Comparison of ENCODE assay signal across 35 cellular contexts in genomic region chrX:53009032-53009431, GRCh38. TPM values are rescaled to one million over a fixed set of nuclear protein-coding genes. Genes with fewer than 3 reads are reported as not detected.
DNase-seq lines count a peak whose midpoint lies in the region; ATAC-seq, FAIRE-seq and TF ChIP-seq lines count a peak whose summit lies in the region.
"Had no signal": no experiment of that assay in that cellular context is flagged by ENCODE, and none has a peak within 500 bp of the region (broad histone marks: within the 10 kb centered on the region; RNA-seq: fewer than 3 reads in every experiment).

No MANE protein-coding gene starts in this region.

- no peaks in the 10 kb centered on the region for H4K20me1 ChIP-seq in SK-N-SH (ENCODE audit: insufficient read depth)
- H4K20me1 ChIP-seq in HepG2 (ENCODE audit: insufficient read depth, low read length) = no peaks in the 10 kb centered on the region
- H4K20me1 ChIP-seq in PC-3 (ENCODE audit: low read length) = no peaks in the 10 kb centered on the region

- 26% methylated on average over 1 of the region's 1 CpG for WGBS in SK-N-SH (ENCODE audit: low lambda C conversion rate)
- WGBS in HepG2 (ENCODE audit: low lambda C conversion rate) = 4% methylated on average over 1 of the region's 1 CpG
- WGBS in right lobe of liver (ENCODE audit: insufficient coverage, low coverage, low lambda C conversion rate, missing lambda C conversion rate) = 64% methylated on average over 1 of the region's 1 CpG

- H3K4me3 ChIP-seq in SK-N-SH (ENCODE audit: low read depth in 2 of 2, low read length in 1 of 2) (no peak overlapping the region), HepG2 (replicated peaks in 1 of 3; ENCODE audit: insufficient read depth in 1 of 3, low read depth in 2 of 3, low read length in 3 of 3) (no peak overlapping the region), right lobe of liver (no peak overlapping the region), HEK293 (ENCODE audit: low read depth, low read length) (no peak overlapping the region), PC-3 (ENCODE audit: low read length) (no peak overlapping the region)
- H3K4me3 ChIP-seq: A549; BLaER1; BLaER1 treated with 17β-estradiol and CSF1 and Interleukin-3, amounts not matched to agents 10 nM and 100 nM had no signal

- H3F3A ChIP-seq in SK-N-SH (replicated peaks; ENCODE audit: insufficient read depth) (no peaks in the 10 kb centered on the region), PC-3 (ENCODE audit: low read length, unreplicated experiment) (no peaks in the 10 kb centered on the region)

- H3K9me2 ChIP-seq in SK-N-SH = no peaks in the 10 kb centered on the region
- H3K9me2 ChIP-seq in PC-3 (replicated peaks; ENCODE audit: low read length) = no peaks in the 10 kb centered on the region

- POLR2A ChIA-PET in SK-N-SH (lab: Yijun Ruan, JAX) (no interaction called here), HepG2 (lab: Yijun Ruan, JAX) (no interaction called here), HEK293 (lab: Yijun Ruan, JAX) (interaction anchor here (1.8 kb wide), 1 partner anchor 14 kb away, joined by 5 read pairs; no protein-coding TSS in a partner anchor), PC-3 (lab: Charles Lee; ENCODE audit: unreplicated experiment) (no interaction called here)

- DNase-seq in SK-N-SH (no peak), HepG2 (ENCODE audit: low spot score) (no peak), right lobe of liver (no peak), PC-3 (no peak)
- DNase-seq: 8988T; ACHN; AML-193; BE2C; C1 segment of cervical spinal cord; Caco-2; Calu3; CD4-positive, alpha-beta memory T cell; CD4-positive, alpha-beta T cell; CD4-positive, CD25-positive, alpha-beta regulatory T cell; CD8-positive, alpha-beta memory T cell; CD8-positive, alpha-beta T cell; COR-L47; DMS 273 treated with DMSO at 0.1 percent for 48 hours; DMS153; DMS53; DMS79; DMS79 treated with DMSO at 0.1 percent for 48 hours; DND-41; EL had no signal

- H3K4me1 ChIP-seq in SK-N-SH (ENCODE audit: control insufficient read depth in 1 of 2, insufficient read depth in 2 of 2, low read depth in 1 of 2, low read length in 1 of 2) (no peaks in the 10 kb centered on the region), HepG2 (ENCODE audit: insufficient read depth, low read length) (no peaks in the 10 kb centered on the region), right lobe of liver (no peaks in the 10 kb centered on the region), HEK293 (ENCODE audit: control insufficient read depth, insufficient read depth, low read length) (no peaks in the 10 kb centered on the region), PC-3 (ENCODE audit: insufficient read depth, low read length) (no peaks in the 10 kb centered on the region)
- H3K4me1 ChIP-seq: A549; BE2C; BLaER1; BLaER1 treated with 17β-estradiol and CSF1 and Interleukin-3, amounts not matched to agents 10 nM and 100 nM; Caco-2 had no signal

- H3K79me2 ChIP-seq in SK-N-SH (ENCODE audit: insufficient read depth) (no peaks in the 10 kb centered on the region), HepG2 (ENCODE audit: insufficient read depth, low read length) (no peaks in the 10 kb centered on the region), PC-3 (ENCODE audit: low read length) (no peaks in the 10 kb centered on the region)

- H3K27me3 ChIP-seq in SK-N-SH (ENCODE audit: insufficient read depth) = peaks cover 4% of the 10 kb centered on the region
- no peaks in the 10 kb centered on the region for H3K27me3 ChIP-seq in HepG2 (ENCODE audit: control insufficient read depth in 1 of 2, insufficient read depth in 2 of 2, low read length in 2 of 2)
- H3K27me3 ChIP-seq in right lobe of liver = peaks cover 0 to 14% of the 10 kb centered on the region in 2 donors
- H3K27me3 ChIP-seq in PC-3 (ENCODE audit: low read length) = no peaks in the 10 kb centered on the region
- H3K27me3 ChIP-seq: BE2C had no signal

- H3K4me2 ChIP-seq in SK-N-SH = no peak overlapping the region
- H3K4me2 ChIP-seq in HepG2 (ENCODE audit: low read depth, low read length) = no peak overlapping the region
- H3K4me2 ChIP-seq in PC-3 (ENCODE audit: low read length) = no peak overlapping the region
- H3K4me2 ChIP-seq: A549; BLaER1; BLaER1 treated with 17β-estradiol and CSF1 and Interleukin-3, amounts not matched to agents 10 nM and 100 nM had no signal

- CTCF ChIA-PET in SK-N-SH (lab: Yijun Ruan, JAX) = interaction anchor here (2.2 kb wide), 1 partner anchor 13 kb away, joined by 6 read pairs; no protein-coding TSS in a partner anchor
- CTCF ChIA-PET in HepG2 (lab: Yijun Ruan, JAX; ENCODE audit: low intra/inter-chr PET ratio, low total read pairs) = no interaction called here
- CTCF ChIA-PET in HEK293 (lab: Yijun Ruan, JAX) = interaction anchor here (1.1 to 1.2 kb wide), 2 partner anchors 12 to 14 kb away, joined by 3 read pairs; no protein-coding TSS in a partner anchor
- CTCF ChIA-PET in PC-3 (lab: Charles Lee) = no interaction called here

- no peak for TF ChIP-seq CTCF in SK-N-SH (IDR thresholded peaks at IDR 0.05)
- TF ChIP-seq CTCF in HepG2 (CRISPR knock-in tag; IDR thresholded peaks at IDR 0.05) = no peak
- TF ChIP-seq CTCF in right lobe of liver (IDR thresholded peaks at IDR 0.05) = no peak
- no peak for TF ChIP-seq CTCF in HEK293 (tag by site-specific recombination; IDR thresholded peaks at IDR 0.05)
- TF ChIP-seq CTCF in PC-3 (conservative IDR thresholded peaks at IDR 0.05; ENCODE audit: low read depth, low read length) = no peak

- FAIRE-seq in HepG2 (lab: Jason Lieb, UNC) = no peak
- FAIRE-seq: A204.1, D721Med had no signal

- H2AFZ ChIP-seq in SK-N-SH (ENCODE audit: low read depth) = no peak overlapping the region
- no peak overlapping the region for H2AFZ ChIP-seq in HepG2 (ENCODE audit: low read length)
- no peak overlapping the region for H2AFZ ChIP-seq in PC-3 (ENCODE audit: low read length)

- H3K9ac ChIP-seq in SK-N-SH (no peak overlapping the region), HepG2 (ENCODE audit: insufficient read depth, low read depth, low read length) (no peak overlapping the region), PC-3 (ENCODE audit: low read length) (no peak overlapping the region)
- H3K9ac ChIP-seq: BLaER1; BLaER1 treated with 17β-estradiol and CSF1 and Interleukin-3, amounts not matched to agents 10 nM and 100 nM had no signal

- ATAC-seq in SK-N-SH treated with all-trans-retinoic acid at 6 μM for 48 hours (no peak), HepG2 (no peak), right lobe of liver (no peak), PC-3 (no peak)
- ATAC-seq: A549; CD8-positive, alpha-beta T cell had no signal

- BruUV-seq in HepG2 (replicated peaks; lab: Mats Ljungman, UMichigan) (no TSS peak), PC-3 (replicated peaks; lab: Mats Ljungman, UMichigan) (no TSS peak)

- no peak for TF ChIP-seq RAD21 in SK-N-SH (IDR thresholded peaks at IDR 0.05; ENCODE audit: low read length)
- no peak for TF ChIP-seq RAD21 in HepG2 (CRISPR knock-in tag; IDR thresholded peaks at IDR 0.05)

- in situ Hi-C loops in HepG2 (cut with HindIII; ENCODE audit: extremely low pct_ligation_motif_present, low pct_unique_long_range_greater_than_20kb) = no loop called here

- TF ChIP-seq POLR2A in HepG2 (IDR thresholded peaks at IDR 0.05; ENCODE audit: insufficient read depth in 1 of 2, low read depth in 2 of 2, low read length in 2 of 2) (no peak), right lobe of liver (IDR thresholded peaks at IDR 0.05) (no peak)

- no peaks in the 10 kb centered on the region for H3K9me3 ChIP-seq in SK-N-SH
- H3K9me3 ChIP-seq in HepG2 (ENCODE audit: low read length) = no peaks in the 10 kb centered on the region
- no peaks in the 10 kb centered on the region for H3K9me3 ChIP-seq in right lobe of liver
- no peaks in the 10 kb centered on the region; the same call in 1 of the 2 replicates for H3K9me3 ChIP-seq in HEK293 (ENCODE audit: control insufficient read depth, insufficient read depth, low read depth, low read length)
- H3K9me3 ChIP-seq in PC-3 (ENCODE audit: low read length) = no peaks in the 10 kb centered on the region
- H3K9me3 ChIP-seq: A549, BE2C, Caco-2 had no signal

- intact Hi-C loops in HepG2 (cut with micrococcal nuclease; ENCODE audit: unreplicated experiment) = no loop called here
- intact Hi-C loops in right lobe of liver (cut with DNase I) = no loop called here
- intact Hi-C loops in PC-3 (cut with micrococcal nuclease) = no loop called here

- no peaks in the 10 kb centered on the region for H3K36me3 ChIP-seq in SK-N-SH (replicated peaks in 1 of 2; ENCODE audit: control insufficient read depth in 1 of 2, insufficient read depth in 2 of 2, low read length in 1 of 2)
- H3K36me3 ChIP-seq in HepG2 (replicated peaks in 1 of 2; ENCODE audit: control insufficient read depth in 1 of 2, insufficient read depth in 2 of 2, low read length in 2 of 2) = no peaks in the 10 kb centered on the region
- no peaks in the 10 kb centered on the region for H3K36me3 ChIP-seq in right lobe of liver
- H3K36me3 ChIP-seq in HEK293 (ENCODE audit: control insufficient read depth in 2 of 2, insufficient read depth in 1 of 2, low read length in 2 of 2) = no peaks in the 10 kb centered on the region
- H3K36me3 ChIP-seq in PC-3 (ENCODE audit: low read depth, low read length) = no peaks in the 10 kb centered on the region
- H3K36me3 ChIP-seq: BE2C; BLaER1; BLaER1 treated with 17β-estradiol and CSF1 and Interleukin-3, amounts not matched to agents 10 nM and 100 nM had no signal

- no peak for TF ChIP-seq EP300 in SK-N-SH (IDR thresholded peaks at IDR 0.05; ENCODE audit: borderline replicate concordance in 1 of 2, low read depth in 1 of 2, low read length in 1 of 2)
- TF ChIP-seq EP300 in HepG2 (IDR thresholded peaks at IDR 0.05; ENCODE audit: low read depth in 2 of 2, low read length in 2 of 2) = no peak
- no peak for TF ChIP-seq EP300 in HepG2 (CRISPR knock-in tag; IDR thresholded peaks at IDR 0.05; ENCODE audit: borderline replicate concordance)

- no peak overlapping the region for H3K27ac ChIP-seq in SK-N-SH (ENCODE audit: low read depth in 2 of 2, low read length in 1 of 2)
- no peak overlapping the region for H3K27ac ChIP-seq in HepG2 (ENCODE audit: extremely low read length, insufficient read depth, low read length)
- H3K27ac ChIP-seq in right lobe of liver = no peak overlapping the region
- H3K27ac ChIP-seq in HEK293 (ENCODE audit: extremely low read depth, low read depth, low read length) = no peak overlapping the region
- no peak overlapping the region for H3K27ac ChIP-seq in PC-3 (ENCODE audit: low read length)
- H3K27ac ChIP-seq: 22Rv1; A549; BLaER1; BLaER1 treated with 17β-estradiol and CSF1 and Interleukin-3, amounts not matched to agents 10 nM and 100 nM; C4-2B had no signal

RNA-seq across cellular contexts. Expression of gene GPR173, which starts 39.6 kb away (rescaled TPM):
- 5.8 TPM in 2 replicates for polyA plus RNA-seq in SK-N-SH (2012; rRNA removed)
- 1.4 and 2.2 TPM in 2 replicates for polyA plus RNA-seq in SK-N-SH (2012; cell fraction: cytosol; rRNA removed)
- 48.9 and 54.0 TPM in 2 replicates for polyA plus RNA-seq in SK-N-SH (2012; cell fraction: nucleus; rRNA removed)
- total RNA-seq in HepG2 (2016; rRNA removed; fragmentation: Illumina TruSeq; extraction: Trizol) = not detected in 2 replicates
- total RNA-seq in HepG2 (2016; cell fraction: cytosol; rRNA removed; fragmentation: Illumina TruSeq; extraction: Trizol; ENCODE audit: low read depth) = not detected in 2 replicates
- total RNA-seq in HepG2 (2016; cell fraction: insoluble cytoplasmic fraction; rRNA removed; fragmentation: Illumina TruSeq; extraction: Trizol) = 0.06 TPM in 1 of 2 replicates, not detected in the other
- 0.03 TPM in 1 of 2 replicates, not detected in the other for total RNA-seq in HepG2 (2016; cell fraction: membrane; rRNA removed; fragmentation: Illumina TruSeq; extraction: Trizol)
- not detected in 2 replicates for total RNA-seq in HepG2 (2016; cell fraction: nucleus; rRNA removed; fragmentation: Illumina TruSeq; extraction: Trizol)
- 0.04 and 0.10 TPM in 2 replicates for polyA plus RNA-seq in HepG2 (2011; rRNA removed)
- 0.03 and 0.05 TPM in 2 replicates for polyA plus RNA-seq in HepG2 (2011; cell fraction: cytosol; rRNA removed)
- polyA plus RNA-seq in HepG2 (2011; cell fraction: nucleus; rRNA removed) = 0.28 and 0.32 TPM in 2 replicates
- 0.07 and 0.30 TPM in 2 replicates for polyA plus RNA-seq in HepG2 (2012)
- polyA plus RNA-seq in HepG2 (2016; cell fraction: cytosol; fragmentation: Illumina TruSeq; extraction: Trizol; ENCODE audit: low read depth) = not detected in 2 replicates
- polyA plus RNA-seq in HepG2 (2016; cell fraction: insoluble cytoplasmic fraction; fragmentation: Illumina TruSeq; extraction: Trizol; ENCODE audit: low read depth) = 0.05 TPM in 1 of 2 replicates, not detected in the other
- polyA plus RNA-seq in HepG2 (2016; cell fraction: membrane; fragmentation: Illumina TruSeq; extraction: Trizol; ENCODE audit: low read depth) = not detected in 2 replicates
- polyA plus RNA-seq in HepG2 (2016; cell fraction: nucleus; fragmentation: Illumina TruSeq; extraction: Trizol; ENCODE audit: insufficient read depth, low read depth) = 0.13 and 0.23 TPM in 2 replicates
- 0.28 and 1.3 TPM in 2 replicates for polyA minus RNA-seq in HepG2 (2011; rRNA and poly(A)+ RNA removed; ENCODE audit: low replicate concordance)
- not detected in 2 replicates for polyA minus RNA-seq in HepG2 (2011; cell fraction: cytosol; rRNA and poly(A)+ RNA removed)
- 0.12 TPM in 1 of 2 replicates, not detected in the other for polyA minus RNA-seq in HepG2 (2011; cell fraction: nucleus; rRNA and poly(A)+ RNA removed)
- total RNA-seq in right lobe of liver = under 1 TPM in 3 of 6 experiments, not detected in 3; 0.13 to 0.51 (median 0.23) TPM
- total RNA-seq in PC-3 (2014; rRNA removed) = 1.6 and 2.2 TPM in 2 replicates
- total RNA-seq: B cell; CD4-positive, alpha-beta memory T cell; CD4-positive, alpha-beta T cell; CD4-positive, CD25-positive, alpha-beta regulatory T cell; CD8-positive, alpha-beta memory T cell had no signal
- polyA plus RNA-seq: CD14-positive monocyte; CD4-positive, alpha-beta memory T cell; CD4-positive, CD25-positive, alpha-beta regulatory T cell; CD8-positive, alpha-beta memory T cell had no signal

RNA-seq across cellular contexts. Expression of gene FAM156A, which starts 50.7 kb away (rescaled TPM):
- polyA plus RNA-seq in SK-N-SH (2012; rRNA removed) (47.2 and 62.5 TPM in 2 replicates), HepG2 (2011; rRNA removed) (53.8 and 57.9 TPM in 2 replicates)
- polyA plus RNA-seq in SK-N-SH (2012; cell fraction: cytosol; rRNA removed) = 15.2 and 18.6 TPM in 2 replicates
- polyA plus RNA-seq in SK-N-SH (2012; cell fraction: nucleus; rRNA removed) = 403 and 513 TPM in 2 replicates
- total RNA-seq in HepG2 (2016; rRNA removed; fragmentation: Illumina TruSeq; extraction: Trizol) (7.2 and 15.4 TPM in 2 replicates), right lobe of liver (1 to 10 TPM; 4.5 to 9.7 (median 6.7) TPM), PC-3 (2014; rRNA removed) (8.2 and 21.1 TPM in 2 replicates)
- total RNA-seq in HepG2 (2016; cell fraction: cytosol; rRNA removed; fragmentation: Illumina TruSeq; extraction: Trizol; ENCODE audit: low read depth) = 2.1 and 2.3 TPM in 2 replicates
- 7.6 and 13.8 TPM in 2 replicates for total RNA-seq in HepG2 (2016; cell fraction: insoluble cytoplasmic fraction; rRNA removed; fragmentation: Illumina TruSeq; extraction: Trizol)
- total RNA-seq in HepG2 (2016; cell fraction: membrane; rRNA removed; fragmentation: Illumina TruSeq; extraction: Trizol) = 1.9 and 5.9 TPM in 2 replicates
- total RNA-seq in HepG2 (2016; cell fraction: nucleus; rRNA removed; fragmentation: Illumina TruSeq; extraction: Trizol) = 15.4 and 17.3 TPM in 2 replicates
- polyA plus RNA-seq in HepG2 (2011; cell fraction: cytosol; rRNA removed) = 29.2 and 34.5 TPM in 2 replicates
- 350 and 359 TPM in 2 replicates for polyA plus RNA-seq in HepG2 (2011; cell fraction: nucleus; rRNA removed)
- 35.7 and 50.7 TPM in 2 replicates for polyA plus RNA-seq in HepG2 (2012)
- 0.57 and 0.66 TPM in 2 replicates for polyA plus RNA-seq in HepG2 (2016; cell fraction: cytosol; fragmentation: Illumina TruSeq; extraction: Trizol; ENCODE audit: low read depth)
- polyA plus RNA-seq in HepG2 (2016; cell fraction: insoluble cytoplasmic fraction; fragmentation: Illumina TruSeq; extraction: Trizol; ENCODE audit: low read depth) = 6.2 and 6.3 TPM in 2 replicates
- 1.8 and 2.6 TPM in 2 replicates for polyA plus RNA-seq in HepG2 (2016; cell fraction: membrane; fragmentation: Illumina TruSeq; extraction: Trizol; ENCODE audit: low read depth)
- 85.4 and 94.3 TPM in 2 replicates for polyA plus RNA-seq in HepG2 (2016; cell fraction: nucleus; fragmentation: Illumina TruSeq; extraction: Trizol; ENCODE audit: insufficient read depth, low read depth)
- polyA minus RNA-seq in HepG2 (2011; rRNA and poly(A)+ RNA removed; ENCODE audit: low replicate concordance) = 15.3 and 25.8 TPM in 2 replicates
- polyA minus RNA-seq in HepG2 (2011; cell fraction: cytosol; rRNA and poly(A)+ RNA removed) = 9.8 and 10.2 TPM in 2 replicates
- 62.5 and 68.2 TPM in 2 replicates for polyA minus RNA-seq in HepG2 (2011; cell fraction: nucleus; rRNA and poly(A)+ RNA removed)

Comparison
In these comparisons a context has a peak if more than half of its experiments do, and no peak if none do; other contexts are left out.
1. CTCF ChIA-PET loops: an anchor here in SK-N-SH (2.2 kb wide) and HEK293 (1.1 to 1.2 kb wide); none called in HepG2 and PC-3.